In the genomic region with DNA sequence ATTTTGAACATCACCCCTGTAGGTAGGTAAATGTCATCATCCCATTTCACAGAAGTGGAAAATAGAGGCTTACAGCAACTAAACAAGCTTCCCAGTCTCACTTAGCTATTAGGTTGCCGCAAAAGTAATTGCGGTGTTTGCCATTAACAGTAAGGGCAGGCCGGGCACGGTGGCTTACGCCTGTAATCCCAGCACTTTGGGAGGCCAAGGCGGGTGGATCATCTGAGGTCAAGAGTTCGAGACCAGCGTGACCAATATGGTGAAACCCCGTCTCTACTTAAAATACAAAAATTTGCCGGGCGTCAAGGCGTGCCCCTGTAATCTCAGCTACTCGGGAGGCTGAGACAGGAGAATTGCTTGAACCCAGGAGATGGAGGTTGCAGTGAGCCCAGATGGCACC, we compare ENCODE assay signal across 7 cellular contexts.
DNase-seq lines count a peak whose midpoint lies in the region; ATAC-seq, FAIRE-seq and TF ChIP-seq lines count a peak whose summit lies in the region.
"Not testable (repeated sequence)": the region's sequence is repeated elsewhere in the genome, so short reads cannot be mapped to it uniquely, and the experiment has no call there.

No MANE protein-coding gene starts in this region.

- TF ChIP-seq CTCF in chondrocyte (IDR thresholded peaks at IDR 0.05); kidney (IDR thresholded peaks at IDR 0.05; ENCODE audit: borderline replicate concordance, extremely low read depth, insufficient read depth); lower lobe of right lung (IDR thresholded peaks at IDR 0.05); spleen (IDR thresholded peaks at IDR 0.05 in 8 of 11, conservative IDR thresholded peaks at IDR 0.05 in 3 of 11); transverse colon (IDR thresholded peaks at IDR 0.05): not testable (repeated sequence)

- H3K36me3 Mint-ChIP-seq in chondrocyte (ENCODE audit: low read depth) = not testable (repeated sequence)

- H3K4me1 ChIP-seq in kidney (ENCODE audit: control insufficient read depth in 1 of 2, insufficient read depth in 1 of 2, low read depth in 1 of 2, low read length in 2 of 2); lower lobe of right lung; rectal smooth muscle tissue (ENCODE audit: control insufficient read depth, insufficient read depth, low read length): not testable (repeated sequence)
- H3K4me1 ChIP-seq in spleen (peaks cover 0 to 18% (median 7%) of the 10 kb centered on the region in 6 donors), transverse colon (peaks cover 0 to 11% (median 2%) of the 10 kb centered on the region in 4 donors)

- H3K27me3 ChIP-seq in lower lobe of right lung (ENCODE audit: low read depth) = peaks cover 14% of the 10 kb centered on the region
- not testable (repeated sequence) for H3K27me3 ChIP-seq in rectal smooth muscle tissue (ENCODE audit: control insufficient read depth, insufficient read depth, low read length); transverse colon
- peaks cover 0 to 49% (median 0%) of the 10 kb centered on the region in 7 donors for H3K27me3 ChIP-seq in spleen (replicated peaks in 1 of 7)

- intact Hi-C loops in kidney (cut with DNase I) = not testable (repeated sequence)
- intact Hi-C loops in lower lobe of right lung (cut with DNase I) = loop anchor here (10.0 kb wide), 1 partner anchor 416 kb away; no protein-coding TSS in a partner anchor
- intact Hi-C loops in spleen (cut with DNase I; ENCODE audit: low total_unique reads) = loop anchor here (10.0 kb wide), 1 partner anchor 266 kb away; no protein-coding TSS in a partner anchor
- intact Hi-C loops in transverse colon (cut with DNase I; ENCODE audit: low total_unique reads) = loop anchor here (2.0 to 10.0 kb wide), 4 partner anchors 119 to 440 kb away; no protein-coding TSS in a partner anchor

- DNase-seq in activated CD8-positive, alpha-beta memory T cell treated with anti-CD3 and anti-CD28 coated beads, Interleukin-2, amount 50 U/mL, for 4 hours = peak; percentile 0
- DNase-seq in chondrocyte (ENCODE audit: low spot score) (peak; percentile 35), kidney (peak; percentile 3), spleen (peak; percentile 18)
- not testable (repeated sequence) for DNase-seq in lower lobe of right lung, transverse colon

- WGBS in spleen, 5 donors = 90 to 96% (median 95%) methylated on average over 13 of the region's 13 CpGs
- WGBS in transverse colon (ENCODE audit: low coverage in 1 of 2), 2 donors = 91% methylated on average over 10 to 13 of the region's 13 CpGs

- TF ChIP-seq POLR2A in spleen (IDR thresholded peaks at IDR 0.05); transverse colon (IDR thresholded peaks at IDR 0.05): not testable (repeated sequence)

- H3K4me3 Mint-ChIP-seq in chondrocyte (ENCODE audit: unreplicated experiment) = not testable (repeated sequence)

- not testable (repeated sequence) for H3K4me1 Mint-ChIP-seq in chondrocyte (ENCODE audit: low read depth)

- TF ChIP-seq EP300 in transverse colon (IDR thresholded peaks at IDR 0.05; ENCODE audit: low read depth) = not testable (repeated sequence)

- H3K9me3 ChIP-seq in kidney (ENCODE audit: control insufficient read depth in 1 of 2, low read length in 2 of 2); lower lobe of right lung; spleen; transverse colon: not testable (repeated sequence)

- not testable (repeated sequence) for H3K27ac Mint-ChIP-seq in chondrocyte (ENCODE audit: unreplicated experiment)

- in situ Hi-C loops in transverse colon (cut with MboI; ENCODE audit: low pct_ligation_motif_present in 1 of 4, low pct_unique_long_range_greater_than_20kb in 1 of 4, low sequenced_read_pairs in 3 of 4) = loop anchor here (10.0 kb wide), 4 partner anchors 116 to 446 kb away; a partner anchor contains a TSS

- not testable (repeated sequence) for H3K4me3 ChIP-seq in kidney (ENCODE audit: low read length in 2 of 2); lower lobe of right lung; rectal smooth muscle tissue (ENCODE audit: low read length); spleen; transverse colon

- peaks cover 62% of the 10 kb centered on the region for H3K27me3 Mint-ChIP-seq in chondrocyte (ENCODE audit: low read depth)

- ATAC-seq in lower lobe of right lung = not testable (repeated sequence)

- H3K9ac ChIP-seq in kidney (ENCODE audit: low read length in 2 of 2); rectal smooth muscle tissue (ENCODE audit: low read length): not testable (repeated sequence)

- not testable (repeated sequence) for FAIRE-seq in kidney (lab: Jason Lieb, UNC)

- not testable (repeated sequence) for H3K27ac ChIP-seq in kidney (ENCODE audit: low read depth in 2 of 2, low read length in 2 of 2); spleen
- H3K27ac ChIP-seq in lower lobe of right lung (peak overlapping the region; percentile 46), rectal smooth muscle tissue (ENCODE audit: low read depth, low read length) (peak overlapping the region; percentile 87), transverse colon (peak overlapping the region; percentile 64 to 87 (median 74))

- H3K9me3 Mint-ChIP-seq in chondrocyte (ENCODE audit: low read depth) = not testable (repeated sequence)

- not testable (repeated sequence) for H3K36me3 ChIP-seq in kidney (ENCODE audit: control insufficient read depth in 1 of 2, insufficient read depth in 2 of 2, low read length in 2 of 2); lower lobe of right lung; rectal smooth muscle tissue (ENCODE audit: control insufficient read depth, insufficient read depth, low read length); spleen; transverse colon
